ENCODE assay signal across 19 cellular contexts in the genomic region with DNA sequence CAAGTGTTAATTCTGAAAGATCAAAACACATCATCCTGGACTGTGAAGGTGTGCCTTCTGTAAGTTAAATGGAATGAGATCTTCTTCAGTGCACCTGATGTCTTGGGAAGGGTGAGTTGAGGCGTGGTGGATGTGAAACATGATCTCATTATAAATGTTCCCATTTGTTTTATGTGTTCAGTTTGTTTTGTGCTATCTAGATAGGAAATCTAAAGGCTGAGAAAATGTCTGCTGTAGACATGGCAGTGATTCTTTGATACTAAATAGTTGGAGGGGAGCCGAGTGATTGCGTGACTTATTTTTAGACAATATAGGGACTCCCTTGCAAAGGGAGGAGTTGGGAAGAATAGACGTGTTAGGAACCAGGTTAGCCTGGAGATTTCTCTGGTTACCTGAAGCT.
DNase-seq lines count a peak whose midpoint lies in the region; ATAC-seq and TF ChIP-seq lines count a peak whose summit lies in the region.
"Had no signal": no experiment of that assay in that cellular context is flagged by ENCODE, and none has a peak within 500 bp of the region (broad histone marks: within the 10 kb centered on the region; RNA-seq: fewer than 3 reads in every experiment).

No MANE protein-coding gene starts in this region.

- TF ChIP-seq CTCF in activated CD8-positive, alpha-beta T cell treated with anti-CD3 and anti-CD28 coated beads for 36 hours (IDR thresholded peaks at IDR 0.05) = no peak
- TF ChIP-seq CTCF in thoracic aorta (IDR thresholded peaks at IDR 0.05) = no peak

- H3K27ac ChIP-seq in epithelial cell of prostate (peak overlapping the region; percentile 82), thoracic aorta (peak overlapping the region; percentile 75 to 88)

- ATAC-seq in activated CD8-positive, alpha-beta T cell treated with anti-CD3 and anti-CD28 coated beads, Interleukin-2, amount 10 ng/mL, durations not matched to agents 7 days and 5 days = no peak
- no peak for ATAC-seq in activated CD8-positive, alpha-beta T cell treated with anti-CD3 and anti-CD28 coated beads for 36 hours
- no peak for ATAC-seq in thoracic aorta (ENCODE audit: insufficient number of reproducible peaks, low FRiP score, low read depth)
- ATAC-seq in stimulated activated memory B cell treated with anti-CD40 and anti-IgM and Interleukin-4, amounts not matched to agents 10 μg/mL and 1 μg/mL and 100 μg/mL, for 72 hours = no peak
- ATAC-seq: left cardiac atrium; natural killer cell treated with Interleukin-12 subunit alpha and Interleukin-12 subunit beta and Interleukin-15 and Interleukin-18, amount 100 ng/mL, for 72 hours had no signal

- CTCF ChIA-PET in activated CD8-positive, alpha-beta T cell treated with anti-CD3 and anti-CD28 coated beads, Interleukin-2, amount 10 ng/mL, durations not matched to agents 7 days and 5 days (lab: Charles Lee) = interaction anchor here (0.7 kb wide), 1 partner anchor 44 kb away, joined by 3 read pairs; no protein-coding TSS in a partner anchor
- CTCF ChIA-PET in activated CD8-positive, alpha-beta T cell treated with anti-CD3 and anti-CD28 coated beads for 36 hours (lab: Charles Lee) = no interaction called here

- H3K27ac Mint-ChIP-seq in activated CD8-positive, alpha-beta T cell treated with anti-CD3 and anti-CD28 coated beads, Interleukin-2, amount 10 ng/mL, durations not matched to agents 7 days and 5 days = peak overlapping the region; percentile 12
- H3K27ac Mint-ChIP-seq in activated CD8-positive, alpha-beta T cell treated with anti-CD3 and anti-CD28 coated beads for 36 hours = no peak overlapping the region
- H3K27ac Mint-ChIP-seq in stimulated activated memory B cell treated with anti-CD40 and anti-IgM and Interleukin-4, amounts not matched to agents 10 μg/mL and 1 μg/mL and 100 μg/mL, for 72 hours = no peak overlapping the region
- H3K27ac Mint-ChIP-seq: activated CD4-positive, alpha-beta memory T cell treated with anti-CD3 and anti-CD28 coated beads, Interleukin-2, amount 10 ng/mL, durations not matched to agents 7 days and 5 days; activated naive CD4-positive, alpha-beta T cell treated with anti-CD3 and anti-CD28 coated beads for 36 hours; dendritic cell treated with granulocyte-macrophage colony-stimulating factor and Interleukin-4, amounts not matched to agents 40 ng/mL and 50 ng/mL, for 4 days; natural killer cell treated with Interleukin-12 subunit alpha and Interleukin-12 subunit beta and Interleukin-15 and Interleukin-18, amount 100 ng/mL, for 72 hours had no signal

- H3K36me3 ChIP-seq in thoracic aorta = no peaks in the 10 kb centered on the region
- H3K36me3 ChIP-seq: suprapubic skin had no signal

- H3K4me1 ChIP-seq in thoracic aorta (ENCODE audit: control insufficient read depth in 1 of 2, low read depth in 2 of 2) = peaks cover 16 to 53% of the 10 kb centered on the region in 2 donors

- intact Hi-C loops in activated CD8-positive, alpha-beta T cell treated with anti-CD3 and anti-CD28 coated beads for 36 hours (cut with micrococcal nuclease) = no loop called here

- no peaks in the 10 kb centered on the region for H3K9me3 ChIP-seq in thoracic aorta
- H3K9me3 ChIP-seq: suprapubic skin had no signal

- H3K27me3 Mint-ChIP-seq in activated CD8-positive, alpha-beta T cell treated with anti-CD3 and anti-CD28 coated beads, Interleukin-2, amount 10 ng/mL, durations not matched to agents 7 days and 5 days (ENCODE audit: low read depth) = no peaks in the 10 kb centered on the region
- H3K27me3 Mint-ChIP-seq in activated CD8-positive, alpha-beta T cell treated with anti-CD3 and anti-CD28 coated beads for 36 hours = no peaks in the 10 kb centered on the region
- H3K27me3 Mint-ChIP-seq in stimulated activated memory B cell treated with anti-CD40 and anti-IgM and Interleukin-4, amounts not matched to agents 10 μg/mL and 1 μg/mL and 100 μg/mL, for 72 hours = no peaks in the 10 kb centered on the region
- H3K27me3 Mint-ChIP-seq: activated CD4-positive, alpha-beta memory T cell treated with anti-CD3 and anti-CD28 coated beads, Interleukin-2, amount 10 ng/mL, durations not matched to agents 7 days and 5 days; dendritic cell treated with granulocyte-macrophage colony-stimulating factor and Interleukin-4, amounts not matched to agents 40 ng/mL and 50 ng/mL, for 4 days; natural killer cell treated with Interleukin-12 subunit alpha and Interleukin-12 subunit beta and Interleukin-15 and Interleukin-18, amount 100 ng/mL, for 72 hours had no signal

- POLR2A ChIA-PET in activated CD8-positive, alpha-beta T cell treated with anti-CD3 and anti-CD28 coated beads, Interleukin-2, amount 10 ng/mL, durations not matched to agents 7 days and 5 days (lab: Charles Lee) = no interaction called here
- POLR2A ChIA-PET in activated CD8-positive, alpha-beta T cell treated with anti-CD3 and anti-CD28 coated beads for 36 hours (lab: Charles Lee) = no interaction called here

- H3K27me3 ChIP-seq in thoracic aorta (replicated peaks; ENCODE audit: insufficient read depth) = no peaks in the 10 kb centered on the region
- H3K27me3 ChIP-seq: suprapubic skin had no signal

- no peak for DNase-seq in activated CD8-positive, alpha-beta T cell treated with anti-CD3 and anti-CD28 coated beads, Interleukin-2, amount 10 ng/mL, durations not matched to agents 7 days and 5 days
- no peak for DNase-seq in activated CD8-positive, alpha-beta T cell treated with anti-CD3 and anti-CD28 coated beads for 36 hours
- peak; percentile 46 for DNase-seq in NCI-H1105 treated with DMSO at 0.1 percent for 48 hours (lab: John Stamatoyannopoulos, UW)
- no peak for DNase-seq in epithelial cell of prostate (ENCODE audit: low read depth, low spot score)
- DNase-seq in thoracic aorta (ENCODE audit: low spot score) = no peak
- DNase-seq in NCI-H774 (lab: John Stamatoyannopoulos, UW) = no peak
- no peak for DNase-seq in mesenteric fat pad (ENCODE audit: low spot score)
- DNase-seq: activated CD4-positive, alpha-beta memory T cell treated with anti-CD3 and anti-CD28 coated beads, Interleukin-2, amount 10 ng/mL, durations not matched to agents 7 days and 5 days; activated naive CD4-positive, alpha-beta T cell treated with anti-CD3 and anti-CD28 coated beads for 36 hours; activated T-cell treated with anti-CD3 and anti-CD28 coated beads, Interleukin-2, amount 50 U/mL, for 1 hour; amniotic stem cell; left cardiac atrium; NCI-H1694; OCI-M1; SHP77 had no signal

- H3K4me3 Mint-ChIP-seq in activated CD8-positive, alpha-beta T cell treated with anti-CD3 and anti-CD28 coated beads, Interleukin-2, amount 10 ng/mL, durations not matched to agents 7 days and 5 days = no peak overlapping the region
- no peak overlapping the region for H3K4me3 Mint-ChIP-seq in activated CD8-positive, alpha-beta T cell treated with anti-CD3 and anti-CD28 coated beads for 36 hours
- no peak overlapping the region for H3K4me3 Mint-ChIP-seq in stimulated activated memory B cell treated with anti-CD40 and anti-IgM and Interleukin-4, amounts not matched to agents 10 μg/mL and 1 μg/mL and 100 μg/mL, for 72 hours
- H3K4me3 Mint-ChIP-seq: activated CD4-positive, alpha-beta memory T cell treated with anti-CD3 and anti-CD28 coated beads, Interleukin-2, amount 10 ng/mL, durations not matched to agents 7 days and 5 days; activated naive CD4-positive, alpha-beta T cell treated with anti-CD3 and anti-CD28 coated beads for 36 hours; dendritic cell treated with granulocyte-macrophage colony-stimulating factor and Interleukin-4, amounts not matched to agents 40 ng/mL and 50 ng/mL, for 4 days; natural killer cell treated with Interleukin-12 subunit alpha and Interleukin-12 subunit beta and Interleukin-15 and Interleukin-18, amount 100 ng/mL, for 72 hours had no signal

- H3K4me3 ChIP-seq in thoracic aorta = no peak overlapping the region
- H3K4me3 ChIP-seq: suprapubic skin had no signal

- H3K9me3 Mint-ChIP-seq in activated CD8-positive, alpha-beta T cell treated with anti-CD3 and anti-CD28 coated beads, Interleukin-2, amount 10 ng/mL, durations not matched to agents 7 days and 5 days (ENCODE audit: insufficient read depth) = peaks cover 20% of the 10 kb centered on the region
- H3K9me3 Mint-ChIP-seq in activated CD8-positive, alpha-beta T cell treated with anti-CD3 and anti-CD28 coated beads for 36 hours = peaks cover 6% of the 10 kb centered on the region
- no peaks in the 10 kb centered on the region for H3K9me3 Mint-ChIP-seq in stimulated activated memory B cell treated with anti-CD40 and anti-IgM and Interleukin-4, amounts not matched to agents 10 μg/mL and 1 μg/mL and 100 μg/mL, for 72 hours
- H3K9me3 Mint-ChIP-seq: dendritic cell treated with granulocyte-macrophage colony-stimulating factor and Interleukin-4, amounts not matched to agents 40 ng/mL and 50 ng/mL, for 4 days had no signal

- H3K36me3 Mint-ChIP-seq in activated CD8-positive, alpha-beta T cell treated with anti-CD3 and anti-CD28 coated beads, Interleukin-2, amount 10 ng/mL, durations not matched to agents 7 days and 5 days (ENCODE audit: low read depth) = peaks cover 11% of the 10 kb centered on the region
- no peaks in the 10 kb centered on the region for H3K36me3 Mint-ChIP-seq in activated CD8-positive, alpha-beta T cell treated with anti-CD3 and anti-CD28 coated beads for 36 hours (ENCODE audit: low read depth)
- H3K36me3 Mint-ChIP-seq in stimulated activated memory B cell treated with anti-CD40 and anti-IgM and Interleukin-4, amounts not matched to agents 10 μg/mL and 1 μg/mL and 100 μg/mL, for 72 hours = no peaks in the 10 kb centered on the region
- H3K36me3 Mint-ChIP-seq: natural killer cell treated with Interleukin-12 subunit alpha and Interleukin-12 subunit beta and Interleukin-15 and Interleukin-18, amount 100 ng/mL, for 72 hours had no signal

- peaks cover 10% of the 10 kb centered on the region for H3K4me1 Mint-ChIP-seq in activated CD8-positive, alpha-beta T cell treated with anti-CD3 and anti-CD28 coated beads, Interleukin-2, amount 10 ng/mL, durations not matched to agents 7 days and 5 days (ENCODE audit: low read depth)
- peaks cover 8% of the 10 kb centered on the region for H3K4me1 Mint-ChIP-seq in activated CD8-positive, alpha-beta T cell treated with anti-CD3 and anti-CD28 coated beads for 36 hours (ENCODE audit: low read depth)
- no peaks in the 10 kb centered on the region for H3K4me1 Mint-ChIP-seq in stimulated activated memory B cell treated with anti-CD40 and anti-IgM and Interleukin-4, amounts not matched to agents 10 μg/mL and 1 μg/mL and 100 μg/mL, for 72 hours
- H3K4me1 Mint-ChIP-seq: activated CD4-positive, alpha-beta memory T cell treated with anti-CD3 and anti-CD28 coated beads, Interleukin-2, amount 10 ng/mL, durations not matched to agents 7 days and 5 days had no signal
